10 cellular contexts compared by ENCODE assay signal in genomic region chr15:70284438-70285214, GRCh38.
DNase-seq lines count a peak whose midpoint lies in the region; ATAC-seq lines count a peak whose summit lies in the region.
"Had no signal": no experiment of that assay in that cellular context is flagged by ENCODE, and none has a peak within 500 bp of the region (broad histone marks: within the 10 kb centered on the region; RNA-seq: fewer than 3 reads in every experiment).

No MANE protein-coding gene starts in this region.

- H3K4me3 Mint-ChIP-seq in activated T-cell treated with anti-CD3 and anti-CD28 coated beads, Interleukin-2, amount 50 U/mL, for 24 hours, result no peak overlapping the region
- no peak overlapping the region for H3K4me3 Mint-ChIP-seq in stimulated activated effector memory CD8-positive, alpha-beta T cell treated with anti-CD3 and anti-CD28 coated beads, Interleukin-12 subunit alpha, Interleukin-12 subunit beta, amount 100 ng/mL, for 72 hours
- H3K4me3 Mint-ChIP-seq: activated naive CD8-positive, alpha-beta T cell had no signal

- H3K4me1 Mint-ChIP-seq in activated T-cell treated with anti-CD3 and anti-CD28 coated beads, Interleukin-2, amount 50 U/mL, for 24 hours (ENCODE audit: low read depth), result peaks cover 19% of the 10 kb centered on the region
- peaks cover 12% of the 10 kb centered on the region for H3K4me1 Mint-ChIP-seq in stimulated activated effector memory CD8-positive, alpha-beta T cell treated with anti-CD3 and anti-CD28 coated beads, Interleukin-12 subunit alpha, Interleukin-12 subunit beta, amount 100 ng/mL, for 72 hours

- H3K36me3 Mint-ChIP-seq in activated T-cell treated with anti-CD3 and anti-CD28 coated beads, Interleukin-2, amount 50 U/mL, for 24 hours (ENCODE audit: low read depth), result no peaks in the 10 kb centered on the region
- H3K36me3 Mint-ChIP-seq in stimulated activated effector memory CD8-positive, alpha-beta T cell treated with anti-CD3 and anti-CD28 coated beads, Interleukin-12 subunit alpha, Interleukin-12 subunit beta, amount 100 ng/mL, for 72 hours, result no peaks in the 10 kb centered on the region
- H3K36me3 Mint-ChIP-seq: activated naive CD8-positive, alpha-beta T cell had no signal

- no peak overlapping the region for H3K27ac Mint-ChIP-seq in activated T-cell treated with anti-CD3 and anti-CD28 coated beads, Interleukin-2, amount 50 U/mL, for 24 hours
- no peak overlapping the region for H3K27ac Mint-ChIP-seq in stimulated activated effector memory CD8-positive, alpha-beta T cell treated with anti-CD3 and anti-CD28 coated beads, Interleukin-12 subunit alpha, Interleukin-12 subunit beta, amount 100 ng/mL, for 72 hours
- H3K27ac Mint-ChIP-seq: activated naive CD8-positive, alpha-beta T cell had no signal

- no peak for ATAC-seq in stimulated activated effector memory CD8-positive, alpha-beta T cell treated with anti-CD3 and anti-CD28 coated beads, Interleukin-12 subunit alpha, Interleukin-12 subunit beta, amount 100 ng/mL, for 72 hours

- no peaks in the 10 kb centered on the region for H3K27me3 Mint-ChIP-seq in activated T-cell treated with anti-CD3 and anti-CD28 coated beads, Interleukin-2, amount 50 U/mL, for 24 hours
- H3K27me3 Mint-ChIP-seq: activated naive CD8-positive, alpha-beta T cell had no signal

- DNase-seq in activated T-cell treated with anti-CD3 and anti-CD28 coated beads, Interleukin-2, amount 50 U/mL, for 24 hours, result peak; percentile 24
- DNase-seq in activated T-cell treated with anti-CD3 and anti-CD28 coated beads for 4 hours (no peak), NCI-H774 (lab: John Stamatoyannopoulos, UW) (peak; percentile 70), globus pallidus (ENCODE audit: low spot score) (peak; percentile 50), NCI-H1930 (lab: John Stamatoyannopoulos, UW) (no peak)
- DNase-seq in stimulated activated CD8-positive, alpha-beta memory T cell treated with anti-CD3 and anti-CD28 coated beads, Interleukin-4, amount 100 ng/mL, for 48 hours, result peak; percentile 11
- DNase-seq in stimulated activated effector memory CD8-positive, alpha-beta T cell treated with anti-CD3 and anti-CD28 coated beads, Interleukin-12 subunit alpha, Interleukin-12 subunit beta, amount 100 ng/mL, for 72 hours (ENCODE audit: low spot score in 2 of 2), result no peak
- DNase-seq in activated CD4-positive, CD25-positive, alpha-beta regulatory T cell treated with anti-CD3 and anti-CD28 coated beads, Interleukin-2, amount 50 U/mL, for 72 hours, result no peak
- DNase-seq: NCI-H748 treated with DMSO at 0.1 percent for 48 hours had no signal

- no peaks in the 10 kb centered on the region for H3K9me3 Mint-ChIP-seq in activated T-cell treated with anti-CD3 and anti-CD28 coated beads, Interleukin-2, amount 50 U/mL, for 24 hours
- H3K9me3 Mint-ChIP-seq in stimulated activated effector memory CD8-positive, alpha-beta T cell treated with anti-CD3 and anti-CD28 coated beads, Interleukin-12 subunit alpha, Interleukin-12 subunit beta, amount 100 ng/mL, for 72 hours, result no peaks in the 10 kb centered on the region

Comparison
In these comparisons a context has a peak if more than half of its experiments do, and no peak if none do; other contexts are left out.
1. DNase-seq: peak in activated T-cell treated with anti-CD3 and anti-CD28 coated beads, Interleukin-2, amount 50 U/mL, for 24 hours (single experiment), NCI-H774 (single experiment), globus pallidus (single experiment) and stimulated activated CD8-positive, alpha-beta memory T cell treated with anti-CD3 and anti-CD28 coated beads, Interleukin-4, amount 100 ng/mL, for 48 hours (single experiment); none in activated T-cell treated with anti-CD3 and anti-CD28 coated beads for 4 hours (single experiment), NCI-H1930 (0 of 2), stimulated activated effector memory CD8-positive, alpha-beta T cell treated with anti-CD3 and anti-CD28 coated beads, Interleukin-12 subunit alpha, Interleukin-12 subunit beta, amount 100 ng/mL, for 72 hours (0 of 2) and activated CD4-positive, CD25-positive, alpha-beta regulatory T cell treated with anti-CD3 and anti-CD28 coated beads, Interleukin-2, amount 50 U/mL, for 72 hours (single experiment).